1 cellular context compared by ENCODE assay signal in the genomic region with DNA sequence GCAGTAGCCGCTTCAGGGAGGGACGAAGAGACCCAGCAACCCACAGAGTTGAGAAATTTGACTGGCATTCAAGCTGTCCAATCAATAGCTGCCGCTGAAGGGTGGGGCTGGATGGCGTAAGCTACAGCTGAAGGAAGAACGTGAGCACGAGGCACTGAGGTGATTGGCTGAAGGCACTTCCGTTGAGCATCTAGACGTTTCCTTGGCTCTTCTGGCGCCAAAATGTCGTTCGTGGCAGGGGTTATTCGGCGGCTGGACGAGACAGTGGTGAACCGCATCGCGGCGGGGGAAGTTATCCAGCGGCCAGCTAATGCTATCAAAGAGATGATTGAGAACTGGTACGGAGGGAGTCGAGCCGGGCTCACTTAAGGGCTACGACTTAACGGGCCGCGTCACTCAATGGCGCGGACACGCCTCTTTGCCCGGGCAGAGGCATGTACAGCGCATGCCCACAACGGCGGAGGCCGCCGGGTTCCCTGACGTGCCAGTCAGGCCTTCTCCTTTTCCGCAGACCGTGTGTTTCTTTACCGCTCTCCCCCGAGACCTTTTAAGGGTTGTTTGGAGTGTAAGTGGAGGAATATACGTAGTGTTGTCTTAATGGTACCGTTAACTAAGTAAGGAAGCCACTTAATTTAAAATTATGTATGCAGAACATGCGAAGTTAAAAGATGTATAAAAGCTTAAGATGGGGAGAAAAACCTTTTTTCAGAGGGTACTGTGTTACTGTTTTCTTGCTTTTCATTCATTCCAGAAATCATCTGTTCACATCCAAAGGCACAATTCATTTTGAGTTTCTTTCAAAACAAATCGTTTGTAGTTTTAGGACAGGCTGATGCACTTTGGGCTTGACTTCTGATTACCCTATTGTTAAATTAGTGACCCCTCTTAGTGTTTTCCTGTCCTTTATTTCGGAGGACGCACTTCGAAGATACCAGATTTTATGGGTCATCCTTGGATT.
TF ChIP-seq lines count a peak whose summit lies in the region.

Gene MLH1 (plus strand): TSS at position 193 of the 958 bp plus-strand sequence. CDS start 30 bp downstream, at position 223.

TF ChIP-seq in K562, 482 proteins besides CTCF, POLR2A, EP300 and RAD21 (continued from another document and continues in another):
- TF ChIP-seq, protein P1, sequence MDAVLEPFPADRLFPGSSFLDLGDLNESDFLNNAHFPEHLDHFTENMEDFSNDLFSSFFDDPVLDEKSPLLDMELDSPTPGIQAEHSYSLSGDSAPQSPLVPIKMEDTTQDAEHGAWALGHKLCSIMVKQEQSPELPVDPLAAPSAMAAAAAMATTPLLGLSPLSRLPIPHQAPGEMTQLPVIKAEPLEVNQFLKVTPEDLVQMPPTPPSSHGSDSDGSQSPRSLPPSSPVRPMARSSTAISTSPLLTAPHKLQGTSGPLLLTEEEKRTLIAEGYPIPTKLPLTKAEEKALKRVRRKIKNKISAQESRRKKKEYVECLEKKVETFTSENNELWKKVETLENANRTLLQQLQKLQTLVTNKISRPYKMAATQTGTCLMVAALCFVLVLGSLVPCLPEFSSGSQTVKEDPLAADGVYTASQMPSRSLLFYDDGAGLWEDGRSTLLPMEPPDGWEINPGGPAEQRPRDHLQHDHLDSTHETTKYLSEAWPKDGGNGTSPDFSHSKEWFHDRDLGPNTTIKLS (IDR thresholded peaks at IDR 0.05; ENCODE audit: borderline replicate concordance, low read depth) = peak; percentile 53
- TF ChIP-seq ARID4B (CRISPR knock-in tag; IDR thresholded peaks at IDR 0.05) (peak; percentile 92), DDX20 (tag; IDR thresholded peaks at IDR 0.05; ENCODE audit: low read depth) (no peak), ELK3 (CRISPR knock-in tag; IDR thresholded peaks at IDR 0.05) (0 out of 2 replicates have a peak, but pooled peaks have one; percentile 11), GABPB1 (CRISPR knock-in tag; IDR thresholded peaks at IDR 0.05) (peak; percentile 94), ADNP (tag; IDR thresholded peaks at IDR 0.05) (no peak), ZNF143 (CRISPR knock-in tag; IDR thresholded peaks at IDR 0.05) (no peak), ZNF24 (IDR thresholded peaks at IDR 0.05) (no peak; the same call in 1 of the 2 replicates), WHSC1 (IDR thresholded peaks at IDR 0.05; ENCODE audit: low read length) (no peak), NR3C1 (CRISPR knock-in tag; IDR thresholded peaks at IDR 0.05) (no peak), DNMT1 (IDR thresholded peaks at IDR 0.05) (no peak), SMAD2 (IDR thresholded peaks at IDR 0.05; ENCODE audit: low read depth, low read length) (no peak), STAT6 (CRISPR knock-in tag; IDR thresholded peaks at IDR 0.05) (no peak), PTBP1 (IDR thresholded peaks at IDR 0.05; ENCODE audit: low read depth, low read length) (no peak), ARNT (IDR thresholded peaks at IDR 0.05) (0 out of 4 replicates have a peak, but pooled peaks have one; percentile 20 to 28), ZNF398 (CRISPR knock-in tag; IDR thresholded peaks at IDR 0.05) (no peak), NCOA1 (IDR thresholded peaks at IDR 0.05; ENCODE audit: low read depth) (peak; percentile 33; the same call in 1 of the 2 replicates), SNIP1 (IDR thresholded peaks at IDR 0.05; ENCODE audit: low read depth) (no peak), E2F5 (CRISPR knock-in tag; IDR thresholded peaks at IDR 0.05) (0 out of 2 replicates have a peak, but pooled peaks have one; percentile 73), MXI1 (IDR thresholded peaks at IDR 0.05; ENCODE audit: low read depth, low read length) (no peak), ARID1B (IDR thresholded peaks at IDR 0.05) (0 out of 2 replicates have a peak, but pooled peaks have one; percentile 22), ETS2 (tag; IDR thresholded peaks at IDR 0.05; ENCODE audit: borderline replicate concordance, poor library complexity, severe bottlenecking) (no peak), NCOA4 (IDR thresholded peaks at IDR 0.05; ENCODE audit: partially characterized antibody) (no peak), ZNF311 (CRISPR knock-in tag; IDR thresholded peaks at IDR 0.05) (no peak), MAZ (CRISPR knock-in tag; conservative IDR thresholded peaks at IDR 0.05 in 1 of 2, IDR thresholded peaks at IDR 0.05 in 1 of 2) (peak; percentile 55 to 62; a peak in 2 of 4 replicates), GTF2B (IDR thresholded peaks at IDR 0.05; ENCODE audit: extremely low read depth, insufficient read length) (no peak)
- TF ChIP-seq, protein P2, sequence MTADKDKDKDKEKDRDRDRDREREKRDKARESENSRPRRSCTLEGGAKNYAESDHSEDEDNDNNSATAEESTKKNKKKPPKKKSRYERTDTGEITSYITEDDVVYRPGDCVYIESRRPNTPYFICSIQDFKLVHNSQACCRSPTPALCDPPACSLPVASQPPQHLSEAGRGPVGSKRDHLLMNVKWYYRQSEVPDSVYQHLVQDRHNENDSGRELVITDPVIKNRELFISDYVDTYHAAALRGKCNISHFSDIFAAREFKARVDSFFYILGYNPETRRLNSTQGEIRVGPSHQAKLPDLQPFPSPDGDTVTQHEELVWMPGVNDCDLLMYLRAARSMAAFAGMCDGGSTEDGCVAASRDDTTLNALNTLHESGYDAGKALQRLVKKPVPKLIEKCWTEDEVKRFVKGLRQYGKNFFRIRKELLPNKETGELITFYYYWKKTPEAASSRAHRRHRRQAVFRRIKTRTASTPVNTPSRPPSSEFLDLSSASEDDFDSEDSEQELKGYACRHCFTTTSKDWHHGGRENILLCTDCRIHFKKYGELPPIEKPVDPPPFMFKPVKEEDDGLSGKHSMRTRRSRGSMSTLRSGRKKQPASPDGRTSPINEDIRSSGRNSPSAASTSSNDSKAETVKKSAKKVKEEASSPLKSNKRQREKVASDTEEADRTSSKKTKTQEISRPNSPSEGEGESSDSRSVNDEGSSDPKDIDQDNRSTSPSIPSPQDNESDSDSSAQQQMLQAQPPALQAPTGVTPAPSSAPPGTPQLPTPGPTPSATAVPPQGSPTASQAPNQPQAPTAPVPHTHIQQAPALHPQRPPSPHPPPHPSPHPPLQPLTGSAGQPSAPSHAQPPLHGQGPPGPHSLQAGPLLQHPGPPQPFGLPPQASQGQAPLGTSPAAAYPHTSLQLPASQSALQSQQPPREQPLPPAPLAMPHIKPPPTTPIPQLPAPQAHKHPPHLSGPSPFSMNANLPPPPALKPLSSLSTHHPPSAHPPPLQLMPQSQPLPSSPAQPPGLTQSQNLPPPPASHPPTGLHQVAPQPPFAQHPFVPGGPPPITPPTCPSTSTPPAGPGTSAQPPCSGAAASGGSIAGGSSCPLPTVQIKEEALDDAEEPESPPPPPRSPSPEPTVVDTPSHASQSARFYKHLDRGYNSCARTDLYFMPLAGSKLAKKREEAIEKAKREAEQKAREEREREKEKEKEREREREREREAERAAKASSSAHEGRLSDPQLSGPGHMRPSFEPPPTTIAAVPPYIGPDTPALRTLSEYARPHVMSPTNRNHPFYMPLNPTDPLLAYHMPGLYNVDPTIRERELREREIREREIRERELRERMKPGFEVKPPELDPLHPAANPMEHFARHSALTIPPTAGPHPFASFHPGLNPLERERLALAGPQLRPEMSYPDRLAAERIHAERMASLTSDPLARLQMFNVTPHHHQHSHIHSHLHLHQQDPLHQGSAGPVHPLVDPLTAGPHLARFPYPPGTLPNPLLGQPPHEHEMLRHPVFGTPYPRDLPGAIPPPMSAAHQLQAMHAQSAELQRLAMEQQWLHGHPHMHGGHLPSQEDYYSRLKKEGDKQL (CRISPR knock-in tag; IDR thresholded peaks at IDR 0.05; ENCODE audit: borderline replicate concordance) = no peak
- TF ChIP-seq, protein P3, sequence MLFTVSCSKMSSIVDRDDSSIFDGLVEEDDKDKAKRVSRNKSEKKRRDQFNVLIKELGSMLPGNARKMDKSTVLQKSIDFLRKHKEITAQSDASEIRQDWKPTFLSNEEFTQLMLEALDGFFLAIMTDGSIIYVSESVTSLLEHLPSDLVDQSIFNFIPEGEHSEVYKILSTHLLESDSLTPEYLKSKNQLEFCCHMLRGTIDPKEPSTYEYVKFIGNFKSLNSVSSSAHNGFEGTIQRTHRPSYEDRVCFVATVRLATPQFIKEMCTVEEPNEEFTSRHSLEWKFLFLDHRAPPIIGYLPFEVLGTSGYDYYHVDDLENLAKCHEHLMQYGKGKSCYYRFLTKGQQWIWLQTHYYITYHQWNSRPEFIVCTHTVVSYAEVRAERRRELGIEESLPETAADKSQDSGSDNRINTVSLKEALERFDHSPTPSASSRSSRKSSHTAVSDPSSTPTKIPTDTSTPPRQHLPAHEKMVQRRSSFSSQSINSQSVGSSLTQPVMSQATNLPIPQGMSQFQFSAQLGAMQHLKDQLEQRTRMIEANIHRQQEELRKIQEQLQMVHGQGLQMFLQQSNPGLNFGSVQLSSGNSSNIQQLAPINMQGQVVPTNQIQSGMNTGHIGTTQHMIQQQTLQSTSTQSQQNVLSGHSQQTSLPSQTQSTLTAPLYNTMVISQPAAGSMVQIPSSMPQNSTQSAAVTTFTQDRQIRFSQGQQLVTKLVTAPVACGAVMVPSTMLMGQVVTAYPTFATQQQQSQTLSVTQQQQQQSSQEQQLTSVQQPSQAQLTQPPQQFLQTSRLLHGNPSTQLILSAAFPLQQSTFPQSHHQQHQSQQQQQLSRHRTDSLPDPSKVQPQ (CRISPR knock-in tag; IDR thresholded peaks at IDR 0.05; ENCODE audit: borderline replicate concordance) = no peak
